In genomic region chr13:27964156-27964555, GRCh38 we compare ENCODE assay signal across 20 cellular contexts. TPM values are rescaled to one million over a fixed set of nuclear protein-coding genes. Genes with fewer than 3 reads are reported as not detected.
"Had no signal": no experiment of that assay in that cellular context is flagged by ENCODE, and none has a peak within 500 bp of the region (broad histone marks: within the 10 kb centered on the region; RNA-seq: fewer than 3 reads in every experiment).

No MANE protein-coding gene starts in this region.

RNA-seq across cellular contexts. Expression of gene CDX2, which starts 5.0 kb away (rescaled TPM):
- total RNA-seq: activated CD4-positive, alpha-beta memory T cell treated with anti-CD3 and anti-CD28 coated beads for 36 hours; activated CD4-positive, alpha-beta T cell treated with anti-CD3 and anti-CD28 coated beads for 36 hours; activated CD4-positive, alpha-beta T cell treated with anti-CD3 and anti-CD28 coated beads, Interleukin-2, amount 10 ng/mL, durations not matched to agents 24 days and 14 days; activated CD8-positive, alpha-beta T cell treated with anti-CD3 and anti-CD28 coated beads, Interleukin-2, amount 10 ng/mL, durations not matched to agents 7 days and 5 days; activated naive CD4-positive, alpha-beta T cell treated with anti-CD3 and anti-CD28 coated beads, Interleukin-2, amount 50 U/mL, for 72 hours; activated naive CD8-positive, alpha-beta T cell treated with anti-CD3 and anti-CD28 coated beads, Interleukin-2, amount 10 ng/mL, durations not matched to agents 7 days and 5 days; activated T-cell treated with anti-CD3 and anti-CD28 coated beads, Interleukin-2, amount 50 U/mL, for 72 hours; ascending aorta; bronchial epithelial cell; cardiac septum; cerebellum; dermis blood vessel endothelial cell; endothelial cell of umbilical vein; esophagus squamous epithelium; fibroblast of lung; fibroblast of villous mesenchyme; gastroesophageal sphincter; glomerular endothelial cell; T-helper 1 cell treated with Interleukin-12 subunit alpha and Interleukin-12 subunit beta and Interleukin-4 antibody, amounts not matched to agents 30 ng/mL and 1 ng/mL, for 36 hours had no signal
- polyA plus RNA-seq: endothelial cell of umbilical vein, fibroblast of lung had no signal

RNA-seq across cellular contexts. Expression of gene URAD, which starts 24.3 kb away (rescaled TPM):
- total RNA-seq: activated CD4-positive, alpha-beta memory T cell treated with anti-CD3 and anti-CD28 coated beads for 36 hours; activated CD4-positive, alpha-beta T cell treated with anti-CD3 and anti-CD28 coated beads for 36 hours; activated CD4-positive, alpha-beta T cell treated with anti-CD3 and anti-CD28 coated beads, Interleukin-2, amount 10 ng/mL, durations not matched to agents 24 days and 14 days; activated CD8-positive, alpha-beta T cell treated with anti-CD3 and anti-CD28 coated beads, Interleukin-2, amount 10 ng/mL, durations not matched to agents 7 days and 5 days; activated naive CD4-positive, alpha-beta T cell treated with anti-CD3 and anti-CD28 coated beads, Interleukin-2, amount 50 U/mL, for 72 hours; activated naive CD8-positive, alpha-beta T cell treated with anti-CD3 and anti-CD28 coated beads, Interleukin-2, amount 10 ng/mL, durations not matched to agents 7 days and 5 days; activated T-cell treated with anti-CD3 and anti-CD28 coated beads, Interleukin-2, amount 50 U/mL, for 72 hours; ascending aorta; bronchial epithelial cell; cardiac septum; cerebellum; dermis blood vessel endothelial cell; endothelial cell of umbilical vein; esophagus squamous epithelium; fibroblast of lung; fibroblast of villous mesenchyme; gastroesophageal sphincter; glomerular endothelial cell; T-helper 1 cell treated with Interleukin-12 subunit alpha and Interleukin-12 subunit beta and Interleukin-4 antibody, amounts not matched to agents 30 ng/mL and 1 ng/mL, for 36 hours had no signal
- polyA plus RNA-seq: endothelial cell of umbilical vein, esophagus, fibroblast of lung had no signal

RNA-seq across cellular contexts. Expression of gene PDX1, which starts 44.4 kb away (rescaled TPM):
- total RNA-seq: activated CD4-positive, alpha-beta memory T cell treated with anti-CD3 and anti-CD28 coated beads for 36 hours; activated CD4-positive, alpha-beta T cell treated with anti-CD3 and anti-CD28 coated beads for 36 hours; activated CD4-positive, alpha-beta T cell treated with anti-CD3 and anti-CD28 coated beads, Interleukin-2, amount 10 ng/mL, durations not matched to agents 24 days and 14 days; activated CD8-positive, alpha-beta T cell treated with anti-CD3 and anti-CD28 coated beads, Interleukin-2, amount 10 ng/mL, durations not matched to agents 7 days and 5 days; activated naive CD4-positive, alpha-beta T cell treated with anti-CD3 and anti-CD28 coated beads, Interleukin-2, amount 50 U/mL, for 72 hours; activated naive CD8-positive, alpha-beta T cell treated with anti-CD3 and anti-CD28 coated beads, Interleukin-2, amount 10 ng/mL, durations not matched to agents 7 days and 5 days; activated T-cell treated with anti-CD3 and anti-CD28 coated beads, Interleukin-2, amount 50 U/mL, for 72 hours; ascending aorta; bronchial epithelial cell; cardiac septum; cerebellum; dermis blood vessel endothelial cell; endothelial cell of umbilical vein; esophagus squamous epithelium; fibroblast of lung; fibroblast of villous mesenchyme; gastroesophageal sphincter; glomerular endothelial cell; T-helper 1 cell treated with Interleukin-12 subunit alpha and Interleukin-12 subunit beta and Interleukin-4 antibody, amounts not matched to agents 30 ng/mL and 1 ng/mL, for 36 hours had no signal
- polyA plus RNA-seq: endothelial cell of umbilical vein, esophagus, fibroblast of lung had no signal
